In the genomic region with DNA sequence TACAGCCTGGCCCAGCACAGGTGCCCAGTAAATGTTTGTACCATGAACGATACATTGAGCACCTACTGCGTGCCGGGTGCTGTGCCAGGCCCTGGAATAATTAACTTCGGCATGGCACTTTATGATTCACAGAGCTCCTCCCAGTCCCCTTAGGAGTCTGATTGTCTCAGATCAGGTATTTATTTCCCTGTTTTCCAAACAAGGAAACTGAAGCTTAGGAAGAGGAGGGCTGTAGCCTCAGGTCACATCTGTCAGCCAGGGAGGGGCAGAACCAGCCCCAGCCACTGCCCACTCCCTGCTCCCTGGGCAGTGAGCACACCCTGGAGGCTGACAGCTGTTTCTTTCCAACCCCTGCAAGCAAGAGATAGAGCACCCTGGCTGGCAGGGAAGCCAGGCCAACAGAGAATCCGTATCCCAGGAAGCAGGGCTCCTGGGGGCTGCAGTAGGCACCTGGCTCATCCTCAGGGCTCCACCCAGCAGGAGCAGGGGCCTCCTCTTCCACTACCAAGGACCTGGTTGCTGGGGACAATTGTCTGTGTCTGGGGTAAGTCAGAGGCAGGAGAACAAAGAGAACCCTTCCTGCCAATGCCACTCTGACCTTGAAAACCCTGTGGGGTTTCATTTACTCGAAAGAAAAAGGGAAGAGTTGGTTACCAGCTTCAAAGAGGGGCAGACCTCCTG, we compare ENCODE assay signal across 12 cellular contexts.
A peak's percentile ranks its signal among the peaks of the same experiment; 100 is the strongest.
DNase-seq lines count a peak whose midpoint lies in the region; ATAC-seq and TF ChIP-seq lines count a peak whose summit lies in the region.
"Had no signal": no experiment of that assay in that cellular context is flagged by ENCODE, and none has a peak within 500 bp of the region (broad histone marks: within the 10 kb centered on the region; RNA-seq: fewer than 3 reads in every experiment).

No MANE protein-coding gene starts in this region.

- no peaks in the 10 kb centered on the region for H3K9me3 ChIP-seq in mammary epithelial cell (replicated peaks; ENCODE audit: insufficient read depth, low read length)
- H3K9me3 ChIP-seq in lower lobe of right lung: no peaks in the 10 kb centered on the region
- no peaks in the 10 kb centered on the region for H3K9me3 ChIP-seq in thyroid gland

- in situ Hi-C loops in mammary epithelial cell (cut with MboI; ENCODE audit: low sequenced_read_pairs in 2 of 2): no loop called here

- H3K79me2 ChIP-seq in mammary epithelial cell (ENCODE audit: insufficient read depth, low read length): peaks cover 99% of the 10 kb centered on the region

- DNase-seq in DMS 273 (lab: John Stamatoyannopoulos, UW; ENCODE audit: unreplicated experiment) (peak; percentile 33), DMS 273 treated with DMSO at 0.1 percent for 48 hours (lab: John Stamatoyannopoulos, UW) (no peak), mammary epithelial cell (peak; percentile 77), lower lobe of right lung (no peak), thyroid gland (no peak), germinal center (ENCODE audit: low spot score) (no peak), ecto neural progenitor cell (ENCODE audit: low spot score) (no peak)
- no peak for DNase-seq in NK-92 treated with Interleukin-12 subunit alpha and Interleukin-12 subunit beta, amount 100 ng/mL, for 24 hours (lab: John Stamatoyannopoulos, UW)
- DNase-seq: amygdala, NCI-H2081 treated with DMSO at 0.1 percent for 48 hours, retina had no signal

- H3K36me3 ChIP-seq in mammary epithelial cell (ENCODE audit: insufficient read depth, low read length) (peaks cover 2% of the 10 kb centered on the region), lower lobe of right lung (no peaks in the 10 kb centered on the region), thyroid gland (no peaks in the 10 kb centered on the region)

- no peak for TF ChIP-seq POLR2A in thyroid gland (IDR thresholded peaks at IDR 0.05)

- no TSS peak for BruUV-seq in mammary epithelial cell (replicated peaks; lab: Mats Ljungman, UMichigan)

- H3K27me3 ChIP-seq in mammary epithelial cell (ENCODE audit: insufficient read depth, low read length) (no peaks in the 10 kb centered on the region), lower lobe of right lung (ENCODE audit: low read depth) (no peaks in the 10 kb centered on the region), thyroid gland (no peaks in the 10 kb centered on the region)

- no peak overlapping the region for H2AFZ ChIP-seq in mammary epithelial cell (ENCODE audit: low read depth, low read length)

- H3K4me1 ChIP-seq in mammary epithelial cell (ENCODE audit: insufficient read depth, low read length) (peaks cover 87% of the 10 kb centered on the region), lower lobe of right lung (peaks cover 72% of the 10 kb centered on the region), thyroid gland (peaks cover 31 to 58% of the 10 kb centered on the region in 2 donors)

- peak; percentile 21 to 68 for TF ChIP-seq CTCF in mammary epithelial cell (conservative IDR thresholded peaks at IDR 0.05 in 1 of 2, IDR thresholded peaks at IDR 0.05 in 1 of 2; ENCODE audit: extremely low read depth in 1 of 2, insufficient read depth in 1 of 2, low read depth in 1 of 2, low read length in 2 of 2)
- TF ChIP-seq CTCF in lower lobe of right lung (IDR thresholded peaks at IDR 0.05): no peak
- no peak for TF ChIP-seq CTCF in thyroid gland (IDR thresholded peaks at IDR 0.05)

- H3K27ac ChIP-seq in mammary epithelial cell (ENCODE audit: insufficient read depth, low read depth, low read length): peak overlapping the region; percentile 35
- H3K27ac ChIP-seq in lower lobe of right lung: peak overlapping the region; percentile 44
- H3K27ac ChIP-seq in thyroid gland: peak overlapping the region in 2 of 3 donors; percentile 1 to 15
- H3K27ac ChIP-seq: 22Rv1 had no signal

- H3K9ac ChIP-seq in mammary epithelial cell (ENCODE audit: insufficient read depth, low read length): peak overlapping the region; percentile 9

- H4K20me1 ChIP-seq in mammary epithelial cell (ENCODE audit: insufficient read depth, low read length): no peaks in the 10 kb centered on the region

- dilution Hi-C loops in mammary epithelial cell (cut with HindIII; ENCODE audit: low sequenced_read_pairs): no loop called here

- H3K4me2 ChIP-seq in mammary epithelial cell (ENCODE audit: insufficient read depth, low read depth, low read length): peak overlapping the region; percentile 17

- CTCF ChIA-PET in mammary epithelial cell (lab: Charles Lee; ENCODE audit: low non-redundant PET): interaction anchor here (0.9 to 1.2 kb wide), 2 partner anchors 20 to 33 kb away, joined by 7 to 11 read pairs; no protein-coding TSS in a partner anchor

- H3K4me3 ChIP-seq in mammary epithelial cell (replicated peaks in 1 of 3; ENCODE audit: insufficient read depth in 1 of 3, low read depth in 2 of 3, low read length in 3 of 3) (no peak overlapping the region), lower lobe of right lung (no peak overlapping the region), thyroid gland (replicated peaks in 1 of 3) (no peak overlapping the region)

- no peak for ATAC-seq in lower lobe of right lung

- intact Hi-C loops in mammary epithelial cell (cut with micrococcal nuclease): loop anchor here (1.0 kb wide), 2 partner anchors 20 to 33 kb away; no protein-coding TSS in a partner anchor
- intact Hi-C loops in lower lobe of right lung (cut with DNase I): no loop called here
- intact Hi-C loops in thyroid gland (cut with DNase I): no loop called here

- 9% methylated on average over 6 of the region's 6 CpGs for WGBS in mammary epithelial cell (ENCODE audit: low coverage, missing lambda C conversion rate)
- 91 to 93% methylated on average over 5 to 6 of the region's 6 CpGs for WGBS in thyroid gland, 2 donors

Comparison
In these comparisons a context has a peak if more than half of its experiments do, and no peak if none do; other contexts are left out.
1. DNase-seq: peak in DMS 273 (single experiment) and mammary epithelial cell (single experiment); none in DMS 273 treated with DMSO at 0.1 percent for 48 hours (single experiment), lower lobe of right lung (single experiment), thyroid gland (0 of 2), NK-92 treated with Interleukin-12 subunit alpha and Interleukin-12 subunit beta, amount 100 ng/mL, for 24 hours (single experiment), germinal center (single experiment) and ecto neural progenitor cell (single experiment).
2. CTCF ChIP-seq: peak in mammary epithelial cell (2 of 2); none in lower lobe of right lung (single experiment) and thyroid gland (0 of 6).
3. Peak in every context shown above with its lines, with median percentiles within 50 percentile points of each other: H3K27ac ChIP-seq.